14 cellular contexts compared by ENCODE assay signal in the genomic region with DNA sequence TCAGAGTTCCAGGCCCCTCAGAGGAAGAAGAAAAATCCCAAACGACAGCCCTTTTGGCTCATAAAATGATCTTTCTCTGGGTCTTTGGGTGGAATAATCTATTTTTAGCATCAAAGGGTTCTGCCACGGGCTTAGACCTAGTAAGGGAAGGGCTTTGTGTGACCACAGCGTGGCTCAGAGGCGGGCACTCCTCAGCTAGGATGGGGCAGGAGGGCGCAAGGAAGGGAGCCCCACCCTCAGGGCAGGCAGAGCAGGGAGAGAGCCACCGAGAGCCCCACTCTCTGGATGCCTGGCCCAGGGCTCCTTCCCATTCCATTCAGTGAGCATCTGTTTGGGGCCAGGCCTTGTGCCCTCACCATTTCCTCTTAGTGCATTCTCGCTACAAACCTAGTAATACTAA. TPM values are rescaled to one million over a fixed set of nuclear protein-coding genes. Genes with fewer than 3 reads are reported as not detected.
DNase-seq lines count a peak whose midpoint lies in the region; ATAC-seq and TF ChIP-seq lines count a peak whose summit lies in the region.
"Had no signal": no experiment of that assay in that cellular context is flagged by ENCODE, and none has a peak within 500 bp of the region (broad histone marks: within the 10 kb centered on the region; RNA-seq: fewer than 3 reads in every experiment).

No MANE protein-coding gene starts in this region.

- in situ Hi-C loops in mammary epithelial cell (cut with MboI; ENCODE audit: low sequenced_read_pairs in 2 of 2) = no loop called here

- H3K79me2 ChIP-seq in mammary epithelial cell (ENCODE audit: insufficient read depth, low read length) (no peaks in the 10 kb centered on the region), smooth muscle cell (ENCODE audit: low read depth) (no peaks in the 10 kb centered on the region)

- dilution Hi-C loops in mammary epithelial cell (cut with HindIII; ENCODE audit: low sequenced_read_pairs) = no loop called here

- H4K20me1 ChIP-seq in mammary epithelial cell (ENCODE audit: insufficient read depth, low read length) (no peaks in the 10 kb centered on the region), smooth muscle cell (ENCODE audit: low read depth) (no peaks in the 10 kb centered on the region)

- H3K27ac ChIP-seq in RWPE2 (ENCODE audit: poor library complexity, severe bottlenecking) (peak overlapping the region; percentile 36), mammary epithelial cell (ENCODE audit: insufficient read depth, low read depth, low read length) (no peak overlapping the region), smooth muscle cell (ENCODE audit: low read depth) (peak overlapping the region; percentile 94)

- H3K4me3 ChIP-seq in RWPE2 (ENCODE audit: severe bottlenecking) (no peak overlapping the region), mammary epithelial cell (replicated peaks in 1 of 3; ENCODE audit: insufficient read depth in 1 of 3, low read depth in 2 of 3, low read length in 3 of 3) (no peak overlapping the region), smooth muscle cell (no peak overlapping the region)

- H3K9me3 ChIP-seq in RWPE2 (ENCODE audit: severe bottlenecking) = peaks cover 11% of the 10 kb centered on the region
- peaks cover 12% of the 10 kb centered on the region for H3K9me3 ChIP-seq in mammary epithelial cell (replicated peaks; ENCODE audit: insufficient read depth, low read length)
- peaks cover 7% of the 10 kb centered on the region for H3K9me3 ChIP-seq in smooth muscle cell (replicated peaks; ENCODE audit: low read depth)

- H3F3A ChIP-seq in smooth muscle cell (ENCODE audit: low read depth) = peaks cover 15% of the 10 kb centered on the region

- H3K27me3 ChIP-seq in RWPE2 (ENCODE audit: insufficient read depth, poor library complexity, severe bottlenecking) (no peaks in the 10 kb centered on the region), mammary epithelial cell (ENCODE audit: insufficient read depth, low read length) (no peaks in the 10 kb centered on the region), smooth muscle cell (ENCODE audit: low read depth) (no peaks in the 10 kb centered on the region)

- peaks cover 15% of the 10 kb centered on the region for H3K4me1 ChIP-seq in RWPE2 (ENCODE audit: insufficient read depth, poor library complexity, severe bottlenecking)
- H3K4me1 ChIP-seq in mammary epithelial cell (ENCODE audit: insufficient read depth, low read length) = peaks cover 14% of the 10 kb centered on the region
- peaks cover 20% of the 10 kb centered on the region for H3K4me1 ChIP-seq in smooth muscle cell (ENCODE audit: low read depth)

- H3K4me2 ChIP-seq in mammary epithelial cell (ENCODE audit: insufficient read depth, low read depth, low read length) (no peak overlapping the region), smooth muscle cell (peak overlapping the region; percentile 38)

- ATAC-seq in RWPE2 (ENCODE audit: low read depth) = no peak
- no peak for ATAC-seq in HG03565 (IDR thresholded peaks at IDR 0.05; ENCODE audit: unreplicated experiment)

- H3K9ac ChIP-seq in mammary epithelial cell (ENCODE audit: insufficient read depth, low read length) (no peak overlapping the region), smooth muscle cell (ENCODE audit: low read depth) (peak overlapping the region; percentile 68)

- WGBS in mammary epithelial cell (ENCODE audit: low coverage, missing lambda C conversion rate) = 72% methylated on average over 7 of the region's 7 CpGs
- WGBS in smooth muscle cell (ENCODE audit: low lambda C conversion rate) = 30% methylated on average over 7 of the region's 7 CpGs

- CTCF ChIA-PET in mammary epithelial cell (lab: Charles Lee; ENCODE audit: low non-redundant PET) = no interaction called here

- intact Hi-C loops in mammary epithelial cell (cut with micrococcal nuclease) = no loop called here

- BruUV-seq in mammary epithelial cell (replicated peaks; lab: Mats Ljungman, UMichigan) = no TSS peak

- no peak for TF ChIP-seq CTCF in RWPE2 (IDR thresholded peaks at IDR 0.05; ENCODE audit: poor library complexity, severe bottlenecking)
- no peak for TF ChIP-seq CTCF in mammary epithelial cell (conservative IDR thresholded peaks at IDR 0.05 in 1 of 2, IDR thresholded peaks at IDR 0.05 in 1 of 2; ENCODE audit: extremely low read depth in 1 of 2, insufficient read depth in 1 of 2, low read depth in 1 of 2, low read length in 2 of 2)
- no peak for TF ChIP-seq CTCF in smooth muscle cell (IDR thresholded peaks at IDR 0.05; ENCODE audit: borderline replicate concordance, insufficient read depth, poor library complexity, severe bottlenecking)

- no peaks in the 10 kb centered on the region for H3K36me3 ChIP-seq in RWPE2 (ENCODE audit: low read depth)
- no peaks in the 10 kb centered on the region for H3K36me3 ChIP-seq in mammary epithelial cell (ENCODE audit: insufficient read depth, low read length)
- no peaks in the 10 kb centered on the region for H3K36me3 ChIP-seq in smooth muscle cell (ENCODE audit: low read depth)

- H2AFZ ChIP-seq in mammary epithelial cell (ENCODE audit: low read depth, low read length) = peak overlapping the region; percentile 24
- no peak overlapping the region for H2AFZ ChIP-seq in smooth muscle cell (ENCODE audit: low read depth)

- peak; percentile 71 for DNase-seq in activated CD8-positive, alpha-beta memory T cell treated with anti-CD3 and anti-CD28 coated beads for 24 hours
- DNase-seq in activated CD8-positive, alpha-beta memory T cell treated with anti-CD3 and anti-CD28 coated beads, Interleukin-2, amount 50 U/mL, for 48 hours = no peak
- DNase-seq in RWPE2 (ENCODE audit: low spot score) (no peak), mammary epithelial cell (no peak), smooth muscle cell (lab: John Stamatoyannopoulos, UW; ENCODE audit: unreplicated experiment) (no peak), germinal center (ENCODE audit: low spot score) (no peak), epidermal melanocyte (ENCODE audit: insufficient read length, low spot score) (no peak)
- DNase-seq: activated B cell treated with CpG ODN at 0.5 μM for 24 hours; GF-D8; hypothalamus; NCI-H1105; stimulated activated CD4-positive, alpha-beta T cell treated with anti-CD3 and anti-CD28 coated beads, Interleukin-15, amount 100 ng/mL, for 24 hours had no signal

RNA-seq across cellular contexts. Expression of a gene that starts 41.5 kb away (rescaled TPM):
- total RNA-seq in mammary epithelial cell (1 to 10 TPM in 1 of 2 donors, under 1 TPM in 1; 0.42 to 2.8 TPM), smooth muscle cell (2.3 and 4.5 TPM in 2 replicates)
- polyA plus RNA-seq in mammary epithelial cell (0.59 TPM), smooth muscle cell (6.5 and 8.2 TPM in 2 replicates)
- polyA minus RNA-seq in mammary epithelial cell = 2.0 TPM
- total RNA-seq: NCI-H460 had no signal
